ENCODE assay signal across 8 cellular contexts in genomic region chr12:50025187-50026059, GRCh38. TPM values are rescaled to one million over a fixed set of nuclear protein-coding genes. Genes with fewer than 3 reads are reported as not detected.
DNase-seq lines count a peak whose midpoint lies in the region; ATAC-seq, FAIRE-seq and TF ChIP-seq lines count a peak whose summit lies in the region.

Gene RACGAP1, minus strand, starts transcription at chr12:50025494. Its CDS starts 8,779 bp downstream, at chr12:50016715.

- intact Hi-C loops in heart right ventricle (cut with DNase I), result loop anchor here in 1 of 10 donors (5.0 kb wide), 1 partner anchor 53 kb away; the partner anchor contains the start of gene AQP6
- intact Hi-C loops in posterior cingulate gyrus (cut with DNase I), result loop anchor here (5.0 kb wide), 1 partner anchor 43 kb away; no protein-coding TSS in a partner anchor

- WGBS in heart right ventricle, 2 donors, result 5% methylated on average over 47 of the region's 47 CpGs
- WGBS in upper lobe of left lung, 2 donors, result 6% methylated on average over 44 to 46 of the region's 47 CpGs

- peaks cover 2 to 23% (median 9%) of the 10 kb centered on the region in 9 donors for H3K4me1 ChIP-seq in heart right ventricle
- peaks cover 6 to 15% (median 12%) of the 10 kb centered on the region in 4 donors for H3K4me1 ChIP-seq in upper lobe of left lung

- TF ChIP-seq POLR2A in GM12892 (IDR thresholded peaks at IDR 0.05; ENCODE audit: low read depth, low read length) (peak; percentile 75; the same call in 1 of the 2 replicates), upper lobe of left lung (IDR thresholded peaks at IDR 0.05) (peak in 1 of 4 donors; percentile 66)

- H3K4me3 ChIP-seq in heart right ventricle (peak within 1 kb of the TSS; percentile 51 to 90 (median 72)), upper lobe of left lung (peak within 1 kb of the TSS; percentile 76 to 92 (median 79))

- ATAC-seq in HG02852 (IDR thresholded peaks at IDR 0.05; ENCODE audit: unreplicated experiment), result peak; percentile 98
- ATAC-seq in heart right ventricle, result peak; percentile 98 to 100 (median 99)
- ATAC-seq in upper lobe of left lung (ENCODE audit: low FRiP score in 2 of 2), result peak; percentile 97 to 98

- H3K27me3 ChIP-seq in heart right ventricle (peaks cover 0 to 4% (median 0%) of the 10 kb centered on the region in 7 donors), upper lobe of left lung (no peaks in the 10 kb centered on the region)

- peak within 1 kb of the TSS in 8 of 10 donors; percentile 13 to 82 (median 48) for H3K27ac ChIP-seq in heart right ventricle
- peak within 1 kb of the TSS; percentile 23 to 86 (median 67) for H3K27ac ChIP-seq in upper lobe of left lung

- peak; percentile 92 for DNase-seq in GM12892 (ENCODE audit: insufficient read length)
- DNase-seq in NCI-H146 (lab: John Stamatoyannopoulos, UW), result peak; percentile 100
- DNase-seq in T-helper 1 cell, result peak; percentile 89 to 99 (median 94)
- DNase-seq in amniotic epithelial cell (ENCODE audit: low read depth), result peak; percentile 96
- DNase-seq in heart right ventricle, result peak; percentile 90 to 97
- DNase-seq in posterior cingulate gyrus, result peak; percentile 88 to 98 (median 92)
- DNase-seq in upper lobe of left lung, result peak; percentile 92 to 94

- FAIRE-seq in GM12892 (lab: Jason Lieb, UNC), result peak; percentile 96

- H3K9me3 ChIP-seq in heart right ventricle (no peaks in the 10 kb centered on the region), upper lobe of left lung (no peaks in the 10 kb centered on the region)

- TF ChIP-seq EP300 in upper lobe of left lung (IDR thresholded peaks at IDR 0.05), result no peak

- peaks cover 0 to 3% (median 0%) of the 10 kb centered on the region in 9 donors for H3K36me3 ChIP-seq in heart right ventricle
- H3K36me3 ChIP-seq in upper lobe of left lung, result no peaks in the 10 kb centered on the region

- TF ChIP-seq CTCF in heart right ventricle (IDR thresholded peaks at IDR 0.05) (no peak), upper lobe of left lung (IDR thresholded peaks at IDR 0.05) (no peak)

RNA-seq across cellular contexts. Expression of gene RACGAP1, which starts in this region (rescaled TPM):
- polyA plus RNA-seq in GM12892 (2012; ENCODE audit: missing spikeins), result 41.6 TPM
- 10 to 100 TPM in 1 of 10 donors, 1 to 10 TPM in 9; 1.8 to 17.8 (median 4.0) TPM for total RNA-seq in heart right ventricle
- 1 to 10 TPM; 1.0 to 2.6 TPM for polyA plus RNA-seq in heart right ventricle
- total RNA-seq in upper lobe of left lung, result 10 to 100 TPM; 10.3 to 22.4 (median 18.4) TPM

Comparison
In these comparisons a context has a peak if more than half of its experiments do, and no peak if none do; other contexts are left out.
1. Peak in every context shown above with its lines: DNase-seq, ATAC-seq, H3K4me3 ChIP-seq and H3K27ac ChIP-seq.